ENCODE assay signal across 1 cellular context in the genomic region with DNA sequence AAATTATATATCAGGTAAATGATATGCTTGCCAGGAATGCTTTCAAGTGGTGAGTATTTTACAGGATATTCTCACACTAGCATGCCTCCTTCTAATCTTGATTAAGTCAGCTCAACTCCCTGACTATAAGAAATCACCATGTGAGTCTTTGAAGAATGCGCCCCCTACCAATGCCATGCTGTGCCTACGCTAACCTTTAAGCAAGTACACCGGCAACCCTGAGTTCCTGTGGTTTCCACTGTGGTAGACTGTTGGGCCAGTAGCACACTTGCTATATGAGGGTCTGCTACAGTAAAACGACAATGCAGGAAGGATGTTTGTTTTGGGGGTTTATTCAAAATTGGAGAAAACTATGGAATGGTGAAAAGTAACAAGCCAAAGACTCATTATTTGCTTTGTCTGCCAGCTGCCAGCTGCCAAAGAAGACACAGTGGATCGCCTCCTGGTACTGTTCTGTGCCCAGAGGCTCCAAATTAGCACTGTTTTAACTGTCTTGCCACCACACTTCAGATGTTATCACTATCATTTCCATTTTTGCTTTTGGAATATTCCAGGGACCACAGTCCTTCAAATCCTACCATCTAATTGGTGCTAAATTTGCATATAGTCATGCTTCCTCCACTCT.
TF ChIP-seq lines count a peak whose summit lies in the region.

No MANE protein-coding gene starts in this region.

TF ChIP-seq in GM12878, 131 proteins besides CTCF, POLR2A, EP300 and RAD21 (continued from another document):
- TF ChIP-seq, protein P1, sequence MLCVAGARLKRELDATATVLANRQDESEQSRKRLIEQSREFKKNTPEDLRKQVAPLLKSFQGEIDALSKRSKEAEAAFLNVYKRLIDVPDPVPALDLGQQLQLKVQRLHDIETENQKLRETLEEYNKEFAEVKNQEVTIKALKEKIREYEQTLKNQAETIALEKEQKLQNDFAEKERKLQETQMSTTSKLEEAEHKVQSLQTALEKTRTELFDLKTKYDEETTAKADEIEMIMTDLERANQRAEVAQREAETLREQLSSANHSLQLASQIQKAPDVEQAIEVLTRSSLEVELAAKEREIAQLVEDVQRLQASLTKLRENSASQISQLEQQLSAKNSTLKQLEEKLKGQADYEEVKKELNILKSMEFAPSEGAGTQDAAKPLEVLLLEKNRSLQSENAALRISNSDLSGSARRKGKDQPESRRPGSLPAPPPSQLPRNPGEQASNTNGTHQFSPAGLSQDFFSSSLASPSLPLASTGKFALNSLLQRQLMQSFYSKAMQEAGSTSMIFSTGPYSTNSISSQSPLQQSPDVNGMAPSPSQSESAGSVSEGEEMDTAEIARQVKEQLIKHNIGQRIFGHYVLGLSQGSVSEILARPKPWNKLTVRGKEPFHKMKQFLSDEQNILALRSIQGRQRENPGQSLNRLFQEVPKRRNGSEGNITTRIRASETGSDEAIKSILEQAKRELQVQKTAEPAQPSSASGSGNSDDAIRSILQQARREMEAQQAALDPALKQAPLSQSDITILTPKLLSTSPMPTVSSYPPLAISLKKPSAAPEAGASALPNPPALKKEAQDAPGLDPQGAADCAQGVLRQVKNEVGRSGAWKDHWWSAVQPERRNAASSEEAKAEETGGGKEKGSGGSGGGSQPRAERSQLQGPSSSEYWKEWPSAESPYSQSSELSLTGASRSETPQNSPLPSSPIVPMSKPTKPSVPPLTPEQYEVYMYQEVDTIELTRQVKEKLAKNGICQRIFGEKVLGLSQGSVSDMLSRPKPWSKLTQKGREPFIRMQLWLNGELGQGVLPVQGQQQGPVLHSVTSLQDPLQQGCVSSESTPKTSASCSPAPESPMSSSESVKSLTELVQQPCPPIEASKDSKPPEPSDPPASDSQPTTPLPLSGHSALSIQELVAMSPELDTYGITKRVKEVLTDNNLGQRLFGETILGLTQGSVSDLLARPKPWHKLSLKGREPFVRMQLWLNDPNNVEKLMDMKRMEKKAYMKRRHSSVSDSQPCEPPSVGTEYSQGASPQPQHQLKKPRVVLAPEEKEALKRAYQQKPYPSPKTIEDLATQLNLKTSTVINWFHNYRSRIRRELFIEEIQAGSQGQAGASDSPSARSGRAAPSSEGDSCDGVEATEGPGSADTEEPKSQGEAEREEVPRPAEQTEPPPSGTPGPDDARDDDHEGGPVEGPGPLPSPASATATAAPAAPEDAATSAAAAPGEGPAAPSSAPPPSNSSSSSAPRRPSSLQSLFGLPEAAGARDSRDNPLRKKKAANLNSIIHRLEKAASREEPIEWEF (IDR thresholded peaks at IDR 0.05; ENCODE audit: insufficient replicate concordance, low read depth, low read length): no peak
- TF ChIP-seq SPI1 (IDR thresholded peaks at IDR 0.05; ENCODE audit: borderline replicate concordance, insufficient read depth, low read depth, low read length) (no peak), EZH2 (IDR thresholded peaks at IDR 0.05; ENCODE audit: borderline replicate concordance, control insufficient read depth, low read depth, low read length) (no peak), NR2F1 (conservative IDR thresholded peaks at IDR 0.05) (0 out of 2 replicates have a peak, but pooled peaks have one; percentile 12), NFIC (IDR thresholded peaks at IDR 0.05; ENCODE audit: low read depth, low read length) (no peak), SP1 (IDR thresholded peaks at IDR 0.05; ENCODE audit: low read depth, low read length) (no peak), ATF7 (IDR thresholded peaks at IDR 0.05; ENCODE audit: low read depth) (no peak), KAT2A (conservative IDR thresholded peaks at IDR 0.05; ENCODE audit: control insufficient read depth, low read depth, low read length) (no peak), RAD51 (IDR thresholded peaks at IDR 0.05) (no peak), CHD4 (IDR thresholded peaks at IDR 0.05) (no peak), IRF4 (IDR thresholded peaks at IDR 0.05; ENCODE audit: low read depth, low read length) (no peak), RFX5 (IDR thresholded peaks at IDR 0.05; ENCODE audit: low read depth, low read length) (no peak)
- TF ChIP-seq, protein P2, sequence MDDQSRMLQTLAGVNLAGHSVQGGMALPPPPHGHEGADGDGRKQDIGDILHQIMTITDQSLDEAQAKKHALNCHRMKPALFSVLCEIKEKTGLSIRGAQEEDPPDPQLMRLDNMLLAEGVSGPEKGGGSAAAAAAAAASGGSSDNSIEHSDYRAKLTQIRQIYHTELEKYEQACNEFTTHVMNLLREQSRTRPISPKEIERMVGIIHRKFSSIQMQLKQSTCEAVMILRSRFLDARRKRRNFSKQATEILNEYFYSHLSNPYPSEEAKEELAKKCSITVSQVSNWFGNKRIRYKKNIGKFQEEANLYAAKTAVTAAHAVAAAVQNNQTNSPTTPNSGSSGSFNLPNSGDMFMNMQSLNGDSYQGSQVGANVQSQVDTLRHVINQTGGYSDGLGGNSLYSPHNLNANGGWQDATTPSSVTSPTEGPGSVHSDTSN (IDR thresholded peaks at IDR 0.05; ENCODE audit: insufficient replicate concordance, low read depth, low read length): no peak
- TF ChIP-seq, protein P3, sequence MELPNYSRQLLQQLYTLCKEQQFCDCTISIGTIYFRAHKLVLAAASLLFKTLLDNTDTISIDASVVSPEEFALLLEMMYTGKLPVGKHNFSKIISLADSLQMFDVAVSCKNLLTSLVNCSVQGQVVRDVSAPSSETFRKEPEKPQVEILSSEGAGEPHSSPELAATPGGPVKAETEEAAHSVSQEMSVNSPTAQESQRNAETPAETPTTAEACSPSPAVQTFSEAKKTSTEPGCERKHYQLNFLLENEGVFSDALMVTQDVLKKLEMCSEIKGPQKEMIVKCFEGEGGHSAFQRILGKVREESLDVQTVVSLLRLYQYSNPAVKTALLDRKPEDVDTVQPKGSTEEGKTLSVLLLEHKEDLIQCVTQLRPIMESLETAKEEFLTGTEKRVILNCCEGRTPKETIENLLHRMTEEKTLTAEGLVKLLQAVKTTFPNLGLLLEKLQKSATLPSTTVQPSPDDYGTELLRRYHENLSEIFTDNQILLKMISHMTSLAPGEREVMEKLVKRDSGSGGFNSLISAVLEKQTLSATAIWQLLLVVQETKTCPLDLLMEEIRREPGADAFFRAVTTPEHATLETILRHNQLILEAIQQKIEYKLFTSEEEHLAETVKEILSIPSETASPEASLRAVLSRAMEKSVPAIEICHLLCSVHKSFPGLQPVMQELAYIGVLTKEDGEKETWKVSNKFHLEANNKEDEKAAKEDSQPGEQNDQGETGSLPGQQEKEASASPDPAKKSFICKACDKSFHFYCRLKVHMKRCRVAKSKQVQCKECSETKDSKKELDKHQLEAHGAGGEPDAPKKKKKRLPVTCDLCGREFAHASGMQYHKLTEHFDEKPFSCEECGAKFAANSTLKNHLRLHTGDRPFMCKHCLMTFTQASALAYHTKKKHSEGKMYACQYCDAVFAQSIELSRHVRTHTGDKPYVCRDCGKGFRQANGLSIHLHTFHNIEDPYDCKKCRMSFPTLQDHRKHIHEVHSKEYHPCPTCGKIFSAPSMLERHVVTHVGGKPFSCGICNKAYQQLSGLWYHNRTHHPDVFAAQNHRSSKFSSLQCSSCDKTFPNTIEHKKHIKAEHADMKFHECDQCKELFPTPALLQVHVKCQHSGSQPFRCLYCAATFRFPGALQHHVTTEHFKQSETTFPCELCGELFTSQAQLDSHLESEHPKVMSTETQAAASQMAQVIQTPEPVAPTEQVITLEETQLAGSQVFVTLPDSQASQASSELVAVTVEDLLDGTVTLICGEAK (IDR thresholded peaks at IDR 0.05; ENCODE audit: borderline replicate concordance): no peak
- TF ChIP-seq, protein P4, sequence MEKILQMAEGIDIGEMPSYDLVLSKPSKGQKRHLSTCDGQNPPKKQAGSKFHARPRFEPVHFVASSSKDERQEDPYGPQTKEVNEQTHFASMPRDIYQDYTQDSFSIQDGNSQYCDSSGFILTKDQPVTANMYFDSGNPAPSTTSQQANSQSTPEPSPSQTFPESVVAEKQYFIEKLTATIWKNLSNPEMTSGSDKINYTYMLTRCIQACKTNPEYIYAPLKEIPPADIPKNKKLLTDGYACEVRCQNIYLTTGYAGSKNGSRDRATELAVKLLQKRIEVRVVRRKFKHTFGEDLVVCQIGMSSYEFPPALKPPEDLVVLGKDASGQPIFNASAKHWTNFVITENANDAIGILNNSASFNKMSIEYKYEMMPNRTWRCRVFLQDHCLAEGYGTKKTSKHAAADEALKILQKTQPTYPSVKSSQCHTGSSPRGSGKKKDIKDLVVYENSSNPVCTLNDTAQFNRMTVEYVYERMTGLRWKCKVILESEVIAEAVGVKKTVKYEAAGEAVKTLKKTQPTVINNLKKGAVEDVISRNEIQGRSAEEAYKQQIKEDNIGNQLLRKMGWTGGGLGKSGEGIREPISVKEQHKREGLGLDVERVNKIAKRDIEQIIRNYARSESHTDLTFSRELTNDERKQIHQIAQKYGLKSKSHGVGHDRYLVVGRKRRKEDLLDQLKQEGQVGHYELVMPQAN (conservative IDR thresholded peaks at IDR 0.05): no peak
- TF ChIP-seq, protein P5, sequence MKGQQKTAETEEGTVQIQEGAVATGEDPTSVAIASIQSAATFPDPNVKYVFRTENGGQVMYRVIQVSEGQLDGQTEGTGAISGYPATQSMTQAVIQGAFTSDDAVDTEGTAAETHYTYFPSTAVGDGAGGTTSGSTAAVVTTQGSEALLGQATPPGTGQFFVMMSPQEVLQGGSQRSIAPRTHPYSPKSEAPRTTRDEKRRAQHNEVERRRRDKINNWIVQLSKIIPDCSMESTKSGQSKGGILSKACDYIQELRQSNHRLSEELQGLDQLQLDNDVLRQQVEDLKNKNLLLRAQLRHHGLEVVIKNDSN (IDR thresholded peaks at IDR 0.05; ENCODE audit: borderline replicate concordance, extremely low read length, insufficient read depth, low read depth, low read length): no peak
TF ChIP-seq in GM12878: peak in this region for 4.
